ENCODE assay signal across 18 cellular contexts in the genomic region with DNA sequence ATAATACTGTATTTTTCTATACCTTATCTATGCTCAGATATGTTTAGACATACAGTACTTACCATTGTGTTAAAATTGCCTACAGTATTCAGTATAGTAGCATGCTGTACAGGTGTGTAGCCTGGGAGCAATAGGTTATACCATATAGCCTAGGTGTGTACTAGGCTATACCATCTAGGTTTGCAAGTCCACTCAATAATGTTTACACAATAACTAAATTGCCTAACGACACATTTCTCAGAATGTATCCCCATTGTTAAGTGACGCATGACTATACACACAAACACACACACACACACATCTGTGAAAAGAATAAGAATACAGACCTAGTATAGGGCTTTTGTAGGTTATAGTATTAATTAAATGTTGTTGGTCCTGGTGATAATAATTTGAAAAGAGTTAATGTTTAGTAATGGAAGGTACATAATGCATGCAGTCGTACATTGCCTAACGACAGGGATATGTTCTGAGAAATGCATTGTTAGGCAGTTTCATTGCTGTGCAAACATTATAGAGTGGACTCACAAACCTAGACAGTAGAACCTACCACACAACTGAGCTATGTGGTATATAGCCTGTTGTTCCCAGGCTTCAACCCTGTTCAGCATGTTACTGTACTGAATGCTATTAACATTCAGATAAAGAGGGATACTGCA.
"Had no signal": no experiment of that assay in that cellular context is flagged by ENCODE, and none has a peak within 500 bp of the region (broad histone marks: within the 10 kb centered on the region; RNA-seq: fewer than 3 reads in every experiment).

No MANE protein-coding gene starts in this region.

- FAIRE-seq: astrocyte, bronchial epithelial cell had no signal

- H3K27ac ChIP-seq: epithelial cell of prostate, gastrocnemius medialis, heart left ventricle, skin epidermis had no signal

- H3K4me1 ChIP-seq: gastrocnemius medialis had no signal

- ATAC-seq: activated CD4-positive, alpha-beta T cell treated with anti-CD3 and anti-CD28 coated beads for 36 hours; activated T-cell treated with anti-CD3 and anti-CD28 coated beads, Interleukin-2, amount 50 U/mL, for 4 hours; gastrocnemius medialis; heart left ventricle had no signal

- H3K27me3 ChIP-seq: gastrocnemius medialis, heart left ventricle had no signal

- DNase-seq: activated CD4-positive, alpha-beta memory T cell treated with anti-CD3 and anti-CD28 coated beads, Interleukin-2, amount 10 ng/mL, durations not matched to agents 7 days and 5 days; activated CD4-positive, alpha-beta T cell treated with anti-CD3 and anti-CD28 coated beads for 36 hours; activated effector memory CD4-positive, alpha-beta T cell treated with Interleukin-2 at 50 U/mL for 16 hours; activated naive CD4-positive, alpha-beta T cell treated with anti-CD3 and anti-CD28 coated beads, Interleukin-2, amount 50 U/mL, for 16 hours; activated T-cell treated with anti-CD3 and anti-CD28 coated beads, Interleukin-2, amount 50 U/mL, for 4 hours; gastrocnemius medialis; heart left ventricle; nucleus accumbens; stimulated activated CD4-positive, alpha-beta T cell treated with anti-CD3 and anti-CD28 coated beads, Interleukin-4, amount 100 ng/mL, for 24 hours; stimulated activated CD8-positive, alpha-beta memory T cell treated with anti-CD3 and anti-CD28 coated beads, Interleukin-4, amount 100 ng/mL, for 48 hours; stimulated activated naive CD4-positive, alpha-beta T cell treated with Interleukin-2 at 50 U/mL for 16 hours; substantia nigra; T-helper 2 cell; trophoblast cell had no signal

- H3K9me3 ChIP-seq: gastrocnemius medialis had no signal

- H3K4me3 ChIP-seq: gastrocnemius medialis, heart left ventricle, skin epidermis had no signal
